In the genomic region with DNA sequence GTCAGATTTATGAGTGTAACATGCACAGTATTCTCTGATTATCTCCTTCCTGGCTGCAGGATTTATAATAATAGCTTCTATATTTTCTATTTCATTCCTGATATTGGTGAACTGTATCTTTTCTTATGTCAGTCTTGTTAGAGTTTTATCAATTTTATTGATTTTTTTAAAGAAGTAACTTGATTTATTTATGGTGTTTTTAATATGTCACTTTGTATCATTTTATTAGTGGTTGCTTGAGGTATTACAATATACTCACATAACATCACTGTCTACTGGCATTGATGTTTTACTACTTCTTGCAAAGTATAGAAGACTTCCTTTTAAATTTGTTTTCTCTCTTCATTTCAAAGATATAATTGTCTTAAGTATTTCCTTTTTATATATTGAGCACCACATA, we compare ENCODE assay signal across 33 cellular contexts.
"Had no signal": no experiment of that assay in that cellular context is flagged by ENCODE, and none has a peak within 500 bp of the region (broad histone marks: within the 10 kb centered on the region; RNA-seq: fewer than 3 reads in every experiment).

No MANE protein-coding gene starts in this region.

- ATAC-seq: activated CD4-positive, alpha-beta T cell treated with anti-CD3 and anti-CD28 coated beads for 36 hours; activated CD8-positive, alpha-beta memory T cell treated with anti-CD3 and anti-CD28 coated beads, Interleukin-2, amount 10 ng/mL, durations not matched to agents 7 days and 5 days; activated CD8-positive, alpha-beta T cell treated with anti-CD3 and anti-CD28 coated beads, Interleukin-2, amount 10 ng/mL, durations not matched to agents 7 days and 5 days; activated naive CD8-positive, alpha-beta T cell treated with anti-CD3 and anti-CD28 coated beads, Interleukin-2, amount 50 U/mL, for 24 hours; foreskin keratinocyte; gastroesophageal sphincter had no signal

- H3K4me1 Mint-ChIP-seq: activated CD4-positive, alpha-beta T cell treated with anti-CD3 and anti-CD28 coated beads, Interleukin-2, amount 10 ng/mL, durations not matched to agents 24 days and 14 days; activated CD8-positive, alpha-beta memory T cell treated with anti-CD3 and anti-CD28 coated beads, Interleukin-2, amount 10 ng/mL, durations not matched to agents 7 days and 5 days; activated naive CD4-positive, alpha-beta T cell treated with anti-CD3 and anti-CD28 coated beads, Interleukin-2, amount 50 U/mL, for 24 hours; activated naive CD8-positive, alpha-beta T cell treated with anti-CD3 and anti-CD28 coated beads for 36 hours had no signal

- H3K4me1 ChIP-seq: ascending aorta, breast epithelium, esophagus muscularis mucosa, foreskin keratinocyte, gastroesophageal sphincter had no signal

- DNase-seq: activated CD4-positive, alpha-beta memory T cell treated with anti-CD3 and anti-CD28 coated beads for 36 hours; activated CD4-positive, alpha-beta T cell treated with anti-CD3 and anti-CD28 coated beads for 36 hours; activated CD4-positive, alpha-beta T cell treated with anti-CD3 and anti-CD28 coated beads, Interleukin-2, amount 10 ng/mL, durations not matched to agents 24 days and 14 days; activated CD4-positive, CD25-positive, alpha-beta regulatory T cell; activated CD4-positive, CD25-positive, alpha-beta regulatory T cell treated with anti-CD3 and anti-CD28 coated beads, Interleukin-2, amount 50 U/mL, for 72 hours; activated CD8-positive, alpha-beta memory T cell treated with anti-CD3 and anti-CD28 coated beads, Interleukin-2, amount 10 ng/mL, durations not matched to agents 7 days and 5 days; activated CD8-positive, alpha-beta memory T cell treated with anti-CD3 and anti-CD28 coated beads, Interleukin-2, amount 50 U/mL, for 4 hours; activated CD8-positive, alpha-beta T cell treated with anti-CD3 and anti-CD28 coated beads, Interleukin-2, amount 10 ng/mL, durations not matched to agents 7 days and 5 days; activated effector memory CD4-positive, alpha-beta T cell treated with anti-CD3 and anti-CD28 coated beads, Interleukin-2, amount 50 U/mL, for 16 hours; activated naive CD4-positive, alpha-beta T cell treated with anti-CD3 and anti-CD28 coated beads for 36 hours; activated naive CD8-positive, alpha-beta T cell treated with anti-CD3 and anti-CD28 coated beads for 36 hours; activated naive CD8-positive, alpha-beta T cell treated with anti-CD3 and anti-CD28 coated beads, Interleukin-2, amount 50 U/mL, for 24 hours; activated T-cell treated with anti-CD3 and anti-CD28 coated beads, Interleukin-2, amount 50 U/mL, for 1 hour; activated T-cell treated with anti-CD3 and anti-CD28 coated beads, Interleukin-2, amount 50 U/mL, for 48 hours; central memory CD4-positive, alpha-beta T cell; cerebellar nuclear complex; dorsolateral prefrontal cortex; effector memory CD4-positive, alpha-beta T cell; erythroblast; foreskin keratinocyte; head of caudate nucleus; T-helper 2 cell had no signal

- H3K36me3 Mint-ChIP-seq: activated CD4-positive, alpha-beta memory T cell treated with anti-CD3 and anti-CD28 coated beads for 36 hours; activated CD8-positive, alpha-beta memory T cell treated with anti-CD3 and anti-CD28 coated beads, Interleukin-2, amount 10 ng/mL, durations not matched to agents 7 days and 5 days; activated naive CD8-positive, alpha-beta T cell treated with anti-CD3 and anti-CD28 coated beads for 36 hours; brain had no signal

- H3K4me3 ChIP-seq: ascending aorta, breast epithelium, cardiac muscle cell, coronary artery, dorsolateral prefrontal cortex, esophagus muscularis mucosa, gastroesophageal sphincter had no signal

- H3K27me3 Mint-ChIP-seq: activated CD4-positive, alpha-beta T cell treated with anti-CD3 and anti-CD28 coated beads, Interleukin-2, amount 10 ng/mL, durations not matched to agents 24 days and 14 days had no signal

- H3K27ac ChIP-seq: ascending aorta, breast epithelium, cardiac muscle cell, coronary artery, dorsolateral prefrontal cortex, esophagus muscularis mucosa, foreskin keratinocyte, gastroesophageal sphincter had no signal

- H3K27me3 ChIP-seq: ascending aorta, breast epithelium, cardiac muscle cell, esophagus muscularis mucosa, foreskin keratinocyte, gastroesophageal sphincter had no signal

- H3K36me3 ChIP-seq: ascending aorta, breast epithelium, cardiac muscle cell, esophagus muscularis mucosa, gastroesophageal sphincter had no signal

- H3K4me3 Mint-ChIP-seq: activated CD4-positive, alpha-beta memory T cell treated with anti-CD3 and anti-CD28 coated beads for 36 hours; activated CD4-positive, alpha-beta T cell treated with anti-CD3 and anti-CD28 coated beads for 36 hours; activated CD4-positive, alpha-beta T cell treated with anti-CD3 and anti-CD28 coated beads, Interleukin-2, amount 10 ng/mL, durations not matched to agents 24 days and 14 days; activated CD8-positive, alpha-beta memory T cell treated with anti-CD3 and anti-CD28 coated beads, Interleukin-2, amount 10 ng/mL, durations not matched to agents 7 days and 5 days; activated CD8-positive, alpha-beta T cell treated with anti-CD3 and anti-CD28 coated beads, Interleukin-2, amount 10 ng/mL, durations not matched to agents 7 days and 5 days; activated naive CD4-positive, alpha-beta T cell treated with anti-CD3 and anti-CD28 coated beads for 36 hours; activated naive CD4-positive, alpha-beta T cell treated with anti-CD3 and anti-CD28 coated beads, Interleukin-2, amount 50 U/mL, for 24 hours; activated naive CD8-positive, alpha-beta T cell treated with anti-CD3 and anti-CD28 coated beads for 36 hours; activated naive CD8-positive, alpha-beta T cell treated with anti-CD3 and anti-CD28 coated beads, Interleukin-2, amount 50 U/mL, for 24 hours; activated T-helper 1 cell treated with anti-CD3 and anti-CD28 coated beads, Interleukin-12 subunit alpha, Interleukin-12 subunit beta, Interleukin-2, Interleukin-4 antibody, amounts not matched to agents 30 ng/mL and 10 ng/mL and 1 ng/mL, durations not matched to agents 14 hours and 24 hours and 36 hours; brain; dendritic cell treated with granulocyte-macrophage colony-stimulating factor and Interleukin-4, amounts not matched to agents 40 ng/mL and 50 ng/mL, for 4 days had no signal

- H3K27ac Mint-ChIP-seq: activated CD4-positive, alpha-beta memory T cell treated with anti-CD3 and anti-CD28 coated beads for 36 hours; activated CD4-positive, alpha-beta T cell treated with anti-CD3 and anti-CD28 coated beads for 36 hours; activated CD4-positive, alpha-beta T cell treated with anti-CD3 and anti-CD28 coated beads, Interleukin-2, amount 10 ng/mL, durations not matched to agents 24 days and 14 days; activated CD8-positive, alpha-beta memory T cell treated with anti-CD3 and anti-CD28 coated beads, Interleukin-2, amount 10 ng/mL, durations not matched to agents 7 days and 5 days; activated CD8-positive, alpha-beta T cell treated with anti-CD3 and anti-CD28 coated beads, Interleukin-2, amount 10 ng/mL, durations not matched to agents 7 days and 5 days; activated naive CD4-positive, alpha-beta T cell treated with anti-CD3 and anti-CD28 coated beads for 36 hours; activated naive CD4-positive, alpha-beta T cell treated with anti-CD3 and anti-CD28 coated beads, Interleukin-2, amount 50 U/mL, for 24 hours; activated naive CD8-positive, alpha-beta T cell treated with anti-CD3 and anti-CD28 coated beads for 36 hours; activated naive CD8-positive, alpha-beta T cell treated with anti-CD3 and anti-CD28 coated beads, Interleukin-2, amount 50 U/mL, for 24 hours; activated T-helper 1 cell treated with anti-CD3 and anti-CD28 coated beads, Interleukin-12 subunit alpha, Interleukin-12 subunit beta, Interleukin-2, Interleukin-4 antibody, amounts not matched to agents 30 ng/mL and 10 ng/mL and 1 ng/mL, durations not matched to agents 14 hours and 24 hours and 36 hours; activated T-helper 2 cell treated with anti-CD3 and anti-CD28 coated beads, Interferon-gamma antibody, Interleukin-2, Interleukin-4, amounts not matched to agents 10 μg/mL and 5 μg/mL and 100 μg/mL, durations not matched to agents 14 hours and 24 hours and 36 hours; brain; dendritic cell treated with granulocyte-macrophage colony-stimulating factor and Interleukin-4, amounts not matched to agents 40 ng/mL and 50 ng/mL, for 4 days had no signal
